In the genomic region with DNA sequence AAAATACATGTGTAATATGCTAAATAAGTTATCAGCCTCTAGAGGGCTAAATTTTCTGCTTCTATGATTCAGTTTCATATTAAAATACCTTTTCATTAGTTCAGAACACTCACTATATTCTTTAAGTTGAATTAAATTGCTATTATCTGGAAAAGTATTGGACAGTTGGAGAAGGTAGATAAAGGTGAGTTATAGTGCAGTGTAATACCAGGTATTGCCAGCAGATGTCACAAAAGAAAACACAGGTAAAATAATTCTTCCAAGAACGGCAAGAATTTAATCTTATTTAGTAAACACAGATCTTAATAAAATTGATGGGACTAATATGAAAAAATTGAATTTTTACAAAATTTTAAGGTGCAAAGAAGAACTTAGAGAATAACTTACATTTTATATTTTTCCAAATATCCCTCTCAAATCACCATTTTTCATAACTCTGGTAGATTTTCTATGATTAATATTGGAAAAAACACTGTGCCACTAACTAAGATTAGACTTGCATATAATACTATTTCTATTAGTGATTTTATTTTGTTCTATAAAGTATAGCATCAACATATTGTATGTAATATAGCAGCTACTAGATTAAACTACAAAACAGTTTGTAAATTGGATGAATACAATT, we compare ENCODE assay signal across 1 cellular context.
TF ChIP-seq lines count a peak whose summit lies in the region.

No MANE protein-coding gene starts in this region.

TF ChIP-seq in H1, 55 proteins besides CTCF, POLR2A, EP300 and RAD21 (continued from another document):
- no peak for TF ChIP-seq GABPA (IDR thresholded peaks at IDR 0.05; ENCODE audit: borderline replicate concordance, insufficient read depth, low read length)
- no peak for TF ChIP-seq PHF8 (conservative IDR thresholded peaks at IDR 0.05; ENCODE audit: low read depth, low read length)
- no peak for TF ChIP-seq GTF2F1 (IDR thresholded peaks at IDR 0.05; ENCODE audit: borderline replicate concordance, low read depth, low read length)
- TF ChIP-seq RBBP5 (IDR thresholded peaks at IDR 0.05; ENCODE audit: borderline replicate concordance, low read depth, low read length) = no peak
- no peak for TF ChIP-seq SP2 (IDR thresholded peaks at IDR 0.05; ENCODE audit: low read length)
- no peak for TF ChIP-seq TBP (IDR thresholded peaks at IDR 0.05; ENCODE audit: low read depth, low read length)
- TF ChIP-seq KDM4A (IDR thresholded peaks at IDR 0.05; ENCODE audit: low read depth, low read length, severe bottlenecking) = no peak
- no peak for TF ChIP-seq NANOG (IDR thresholded peaks at IDR 0.05; ENCODE audit: insufficient read depth, low read depth, low read length, poor library complexity, severe bottlenecking)
- TF ChIP-seq RFX5 (IDR thresholded peaks at IDR 0.05; ENCODE audit: borderline replicate concordance, low read depth, low read length) = no peak
- TF ChIP-seq ASH2L (IDR thresholded peaks at IDR 0.05; ENCODE audit: low read length) = no peak
- no peak for TF ChIP-seq EGR1 (IDR thresholded peaks at IDR 0.05; ENCODE audit: borderline replicate concordance, low read depth, low read length)
- TF ChIP-seq CREB1 (IDR thresholded peaks at IDR 0.05) = no peak
